Comparison of ENCODE assay signal across 14 cellular contexts in the genomic region with DNA sequence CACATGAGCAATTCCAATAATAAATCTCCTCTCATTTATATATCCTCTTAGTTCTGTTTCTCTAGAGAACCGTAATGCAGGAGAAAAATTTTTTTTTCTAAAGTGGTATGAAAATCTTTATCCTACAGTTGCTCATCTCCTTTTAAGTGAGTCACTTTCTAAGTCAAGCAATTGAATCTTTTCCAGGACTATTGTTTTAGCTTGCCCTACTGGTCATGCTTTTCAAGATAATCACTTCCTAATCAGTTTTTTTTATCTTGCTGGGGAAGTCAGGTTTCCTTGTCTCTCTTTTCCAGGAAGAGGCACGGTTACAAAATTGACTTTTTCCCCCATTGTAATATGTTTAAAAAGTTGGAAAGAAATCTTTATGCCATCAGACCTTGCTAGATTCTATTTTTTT. TPM values are rescaled to one million over a fixed set of nuclear protein-coding genes. Genes with fewer than 3 reads are reported as not detected.
DNase-seq lines count a peak whose midpoint lies in the region; ATAC-seq and TF ChIP-seq lines count a peak whose summit lies in the region.
"Had no signal": no experiment of that assay in that cellular context is flagged by ENCODE, and none has a peak within 500 bp of the region (broad histone marks: within the 10 kb centered on the region; RNA-seq: fewer than 3 reads in every experiment).

No MANE protein-coding gene starts in this region.

- no peaks in the 10 kb centered on the region for H3K27me3 Mint-ChIP-seq in memory B cell
- H3K27me3 Mint-ChIP-seq in stimulated activated memory B cell treated with anti-CD40 and anti-IgM and Interleukin-4, amounts not matched to agents 10 μg/mL and 1 μg/mL and 100 μg/mL, for 72 hours: no peaks in the 10 kb centered on the region
- H3K27me3 Mint-ChIP-seq: type B pancreatic cell had no signal

- H3K9me3 Mint-ChIP-seq in memory B cell: no peaks in the 10 kb centered on the region
- no peaks in the 10 kb centered on the region for H3K9me3 Mint-ChIP-seq in stimulated activated memory B cell treated with anti-CD40 and anti-IgM and Interleukin-4, amounts not matched to agents 10 μg/mL and 1 μg/mL and 100 μg/mL, for 72 hours
- H3K9me3 Mint-ChIP-seq: type B pancreatic cell had no signal

- peak; percentile 14 for DNase-seq in AG08396 (ENCODE audit: low spot score)
- peak; percentile 40 for DNase-seq in KBM-7
- DNase-seq in cardiac fibroblast (ENCODE audit: low read depth in 2 of 2): peak; percentile 54 to 71
- DNase-seq in memory B cell (ENCODE audit: low spot score in 2 of 2): no peak
- DNase-seq in NCI-H446 treated with DMSO at 0.1 percent for 48 hours (lab: John Stamatoyannopoulos, UW): no peak
- DNase-seq in omental fat pad (ENCODE audit: low spot score): no peak
- DNase-seq: activated CD4-positive, alpha-beta T cell treated with anti-CD3 and anti-CD28 coated beads for 48 hours; central memory CD4-positive, alpha-beta T cell; NCI-H1417 treated with DMSO at 0.1 percent for 48 hours; NCI-H748 treated with DMSO at 0.1 percent for 48 hours had no signal

- H3K4me1 Mint-ChIP-seq in memory B cell: peaks cover 11% of the 10 kb centered on the region
- H3K4me1 Mint-ChIP-seq in stimulated activated memory B cell treated with anti-CD40 and anti-IgM and Interleukin-4, amounts not matched to agents 10 μg/mL and 1 μg/mL and 100 μg/mL, for 72 hours: peaks cover 18% of the 10 kb centered on the region

- H3K4me3 Mint-ChIP-seq in memory B cell: no peak overlapping the region
- H3K4me3 Mint-ChIP-seq in stimulated activated memory B cell treated with anti-CD40 and anti-IgM and Interleukin-4, amounts not matched to agents 10 μg/mL and 1 μg/mL and 100 μg/mL, for 72 hours: no peak overlapping the region
- H3K4me3 Mint-ChIP-seq: type B pancreatic cell had no signal

- ATAC-seq in memory B cell (ENCODE audit: low read depth) (no peak), GM21723 (IDR thresholded peaks at IDR 0.05; ENCODE audit: unreplicated experiment) (no peak), omental fat pad (ENCODE audit: low FRiP score) (no peak)
- no peak for ATAC-seq in stimulated activated memory B cell treated with anti-CD40 and anti-IgM and Interleukin-4, amounts not matched to agents 10 μg/mL and 1 μg/mL and 100 μg/mL, for 72 hours

- TF ChIP-seq CTCF in cardiac fibroblast (IDR thresholded peaks at IDR 0.05; ENCODE audit: low read depth, low read length) (no peak), omental fat pad (IDR thresholded peaks at IDR 0.05) (no peak)

- peak overlapping the region; percentile 72 for H3K27ac Mint-ChIP-seq in memory B cell
- no peak overlapping the region for H3K27ac Mint-ChIP-seq in stimulated activated memory B cell treated with anti-CD40 and anti-IgM and Interleukin-4, amounts not matched to agents 10 μg/mL and 1 μg/mL and 100 μg/mL, for 72 hours
- H3K27ac Mint-ChIP-seq: type B pancreatic cell had no signal

- no peak overlapping the region for H3K4me3 ChIP-seq in cardiac fibroblast (replicated peaks in 1 of 2; ENCODE audit: low read depth in 2 of 2, low read length in 2 of 2)
- H3K4me3 ChIP-seq: SK-N-MC had no signal

- in situ Hi-C loops in KBM-7 (cut with MboI; ENCODE audit: low pct_unique_long_range_greater_than_20kb, low sequenced_read_pairs): no loop called here

- peaks cover 5% of the 10 kb centered on the region for H3K36me3 Mint-ChIP-seq in memory B cell
- H3K36me3 Mint-ChIP-seq in stimulated activated memory B cell treated with anti-CD40 and anti-IgM and Interleukin-4, amounts not matched to agents 10 μg/mL and 1 μg/mL and 100 μg/mL, for 72 hours: peaks cover 55% of the 10 kb centered on the region
- H3K36me3 Mint-ChIP-seq: type B pancreatic cell had no signal

RNA-seq across cellular contexts. Expression of a gene that starts 44.0 kb away (rescaled TPM):
- 10 to 100 TPM in 3 of 4 donors, 1 to 10 TPM in 1; 7.8 to 19.8 (median 12.3) TPM for total RNA-seq in omental fat pad

Comparison
In these comparisons a context has a peak if more than half of its experiments do, and no peak if none do; other contexts are left out.
1. DNase-seq: peak in AG08396 (single experiment), KBM-7 (single experiment) and cardiac fibroblast (2 of 2); none in memory B cell (0 of 2), NCI-H446 treated with DMSO at 0.1 percent for 48 hours (single experiment) and omental fat pad (single experiment).